10 cellular contexts compared by ENCODE assay signal in genomic region chr11:279040-279965, GRCh38. TPM values are rescaled to one million over a fixed set of nuclear protein-coding genes. Genes with fewer than 3 reads are reported as not detected.
DNase-seq lines count a peak whose midpoint lies in the region; ATAC-seq and TF ChIP-seq lines count a peak whose summit lies in the region.
"Had no signal": no experiment of that assay in that cellular context is flagged by ENCODE, and none has a peak within 500 bp of the region (broad histone marks: within the 10 kb centered on the region; RNA-seq: fewer than 3 reads in every experiment).

No MANE protein-coding gene starts in this region.

- H3K4me1 ChIP-seq in right lobe of liver (peaks cover 0 to 14% (median 7%) of the 10 kb centered on the region in 4 donors), testis (peaks cover 12% of the 10 kb centered on the region)

- H3K4me3 ChIP-seq in right lobe of liver (peak overlapping the region; percentile 41 to 62 (median 52)), testis (peak overlapping the region; percentile 26 to 41)

- TF ChIP-seq POLR2A in right lobe of liver (IDR thresholded peaks at IDR 0.05) (no peak), testis (IDR thresholded peaks at IDR 0.05) (no peak)

- H3K9me3 Mint-ChIP-seq in activated CD4-positive, alpha-beta T cell treated with anti-CD3 and anti-CD28 coated beads for 36 hours (ENCODE audit: low read depth): peaks cover 10% of the 10 kb centered on the region
- peaks cover 11% of the 10 kb centered on the region for H3K9me3 Mint-ChIP-seq in activated T-helper 2 cell treated with anti-CD3 and anti-CD28 coated beads, Interferon-gamma antibody, Interleukin-2, Interleukin-4, amounts not matched to agents 10 μg/mL and 5 μg/mL and 100 μg/mL, durations not matched to agents 14 hours and 24 hours and 36 hours

- H3K27me3 Mint-ChIP-seq in activated CD4-positive, alpha-beta T cell treated with anti-CD3 and anti-CD28 coated beads for 36 hours: peaks cover 21% of the 10 kb centered on the region
- peaks cover 55% of the 10 kb centered on the region for H3K27me3 Mint-ChIP-seq in activated T-helper 2 cell treated with anti-CD3 and anti-CD28 coated beads, Interferon-gamma antibody, Interleukin-2, Interleukin-4, amounts not matched to agents 10 μg/mL and 5 μg/mL and 100 μg/mL, durations not matched to agents 14 hours and 24 hours and 36 hours (ENCODE audit: low read depth)

- peak overlapping the region in 2 of 3 donors; percentile 43 to 73 for H3K27ac ChIP-seq in right lobe of liver
- no peak overlapping the region for H3K27ac ChIP-seq in testis
- H3K27ac ChIP-seq: gastrocnemius medialis had no signal

- H3K4me1 Mint-ChIP-seq in activated CD4-positive, alpha-beta T cell treated with anti-CD3 and anti-CD28 coated beads for 36 hours: peaks cover 44% of the 10 kb centered on the region
- H3K4me1 Mint-ChIP-seq in activated T-helper 2 cell treated with anti-CD3 and anti-CD28 coated beads, Interferon-gamma antibody, Interleukin-2, Interleukin-4, amounts not matched to agents 10 μg/mL and 5 μg/mL and 100 μg/mL, durations not matched to agents 14 hours and 24 hours and 36 hours (ENCODE audit: low read depth): peaks cover 37% of the 10 kb centered on the region

- peaks cover 7% of the 10 kb centered on the region for H3K36me3 Mint-ChIP-seq in activated CD4-positive, alpha-beta T cell treated with anti-CD3 and anti-CD28 coated beads for 36 hours (ENCODE audit: low read depth)
- peaks cover 24% of the 10 kb centered on the region for H3K36me3 Mint-ChIP-seq in activated T-helper 2 cell treated with anti-CD3 and anti-CD28 coated beads, Interferon-gamma antibody, Interleukin-2, Interleukin-4, amounts not matched to agents 10 μg/mL and 5 μg/mL and 100 μg/mL, durations not matched to agents 14 hours and 24 hours and 36 hours (ENCODE audit: low read depth)

- no peak for ATAC-seq in activated CD4-positive, alpha-beta T cell treated with anti-CD3 and anti-CD28 coated beads for 36 hours
- ATAC-seq in right lobe of liver (peak; percentile 21 to 37 (median 27)), GM18868 (IDR thresholded peaks at IDR 0.05; ENCODE audit: unreplicated experiment) (no peak), HG03342 (IDR thresholded peaks at IDR 0.05; ENCODE audit: unreplicated experiment) (no peak)
- ATAC-seq: gastrocnemius medialis had no signal

- peak overlapping the region; percentile 68 for H3K4me3 Mint-ChIP-seq in activated CD4-positive, alpha-beta T cell treated with anti-CD3 and anti-CD28 coated beads for 36 hours
- peak overlapping the region; percentile 79 for H3K4me3 Mint-ChIP-seq in activated T-helper 2 cell treated with anti-CD3 and anti-CD28 coated beads, Interferon-gamma antibody, Interleukin-2, Interleukin-4, amounts not matched to agents 10 μg/mL and 5 μg/mL and 100 μg/mL, durations not matched to agents 14 hours and 24 hours and 36 hours (ENCODE audit: low read depth)

- WGBS in right lobe of liver (ENCODE audit: insufficient coverage, low coverage, low lambda C conversion rate, missing lambda C conversion rate): 4% methylated on average over 4 of the region's 97 CpGs
- WGBS in testis, 2 donors: 10 to 15% methylated on average over 6 to 71 of the region's 97 CpGs

- intact Hi-C loops in activated CD4-positive, alpha-beta T cell treated with anti-CD3 and anti-CD28 coated beads for 36 hours (cut with DNase I, micrococcal nuclease): no loop called here
- intact Hi-C loops in activated T-helper 2 cell treated with anti-CD3 and anti-CD28 coated beads, Interferon-gamma antibody, Interleukin-2, Interleukin-4, amounts not matched to agents 10 μg/mL and 5 μg/mL and 100 μg/mL, durations not matched to agents 14 hours and 24 hours and 36 hours (cut with micrococcal nuclease): no loop called here
- intact Hi-C loops in right lobe of liver (cut with DNase I) (no loop called here), testis (cut with DNase I; ENCODE audit: low total_unique reads) (no loop called here)

- H3K27me3 ChIP-seq in right lobe of liver (no peaks in the 10 kb centered on the region), testis (no peaks in the 10 kb centered on the region)

- CTCF ChIA-PET in activated CD4-positive, alpha-beta T cell treated with anti-CD3 and anti-CD28 coated beads for 36 hours (lab: Charles Lee): interaction anchor here (0.7 to 4.0 kb wide), 6 partner anchors 16 to 80 kb away, joined by 3 to 32 read pairs (median 4); no protein-coding TSS in a partner anchor

- H3K36me3 ChIP-seq in right lobe of liver (no peaks in the 10 kb centered on the region), testis (ENCODE audit: low read depth, missing control alignments) (no peaks in the 10 kb centered on the region)
- H3K36me3 ChIP-seq: gastrocnemius medialis had no signal

- no peaks in the 10 kb centered on the region for H3K9me3 ChIP-seq in right lobe of liver
- H3K9me3 ChIP-seq in testis: no peaks in the 10 kb centered on the region
- H3K9me3 ChIP-seq: gastrocnemius medialis had no signal

- DNase-seq in activated CD4-positive, alpha-beta T cell treated with anti-CD3 and anti-CD28 coated beads for 36 hours: no peak
- no peak for DNase-seq in activated CD4-positive, alpha-beta T cell treated with anti-CD3 and anti-CD28 coated beads, Interleukin-2, amount 50 U/mL, for 4 hours
- DNase-seq in activated T-helper 2 cell treated with anti-CD3 and anti-CD28 coated beads, Interferon-gamma antibody, Interleukin-2, Interleukin-4, amounts not matched to agents 10 μg/mL and 5 μg/mL and 100 μg/mL, durations not matched to agents 14 hours and 24 hours and 36 hours (ENCODE audit: low spot score): no peak
- DNase-seq in right lobe of liver (peak; percentile 37 to 60 (median 54)), testis (no peak), GOT3 (lab: John Stamatoyannopoulos, UW) (no peak)
- DNase-seq: gastrocnemius medialis had no signal

- H3K27ac Mint-ChIP-seq in activated CD4-positive, alpha-beta T cell treated with anti-CD3 and anti-CD28 coated beads for 36 hours: no peak overlapping the region
- H3K27ac Mint-ChIP-seq in activated T-helper 2 cell treated with anti-CD3 and anti-CD28 coated beads, Interferon-gamma antibody, Interleukin-2, Interleukin-4, amounts not matched to agents 10 μg/mL and 5 μg/mL and 100 μg/mL, durations not matched to agents 14 hours and 24 hours and 36 hours: no peak overlapping the region

- POLR2A ChIA-PET in activated CD4-positive, alpha-beta T cell treated with anti-CD3 and anti-CD28 coated beads for 36 hours (lab: Charles Lee): interaction anchor here (1.6 kb wide), 1 partner anchor 72 kb away, joined by 4 read pairs; the partner anchor contains the start of genes BET1L and RIC8A

- no peak for TF ChIP-seq CTCF in right lobe of liver (IDR thresholded peaks at IDR 0.05)
- no peak for TF ChIP-seq CTCF in testis (IDR thresholded peaks at IDR 0.05)

RNA-seq across cellular contexts. Expression of gene NLRP6, which starts 1.1 kb away (rescaled TPM):
- under 1 TPM; 0.32 to 0.57 TPM for total RNA-seq in activated CD4-positive, alpha-beta T cell treated with anti-CD3 and anti-CD28 coated beads for 36 hours
- 0.97 and 1.1 TPM in 2 replicates for total RNA-seq in activated T-helper 2 cell treated with anti-CD3 and anti-CD28 coated beads, Interferon-gamma antibody, Interleukin-2, Interleukin-4, amounts not matched to agents 10 μg/mL and 5 μg/mL and 100 μg/mL, durations not matched to agents 14 hours and 24 hours and 36 hours
- total RNA-seq in right lobe of liver (1 to 10 TPM in 4 of 6 experiments, under 1 TPM in 2; 0.22 to 6.2 (median 1.6) TPM), testis (1 to 10 TPM in 1 of 2 donors, under 1 TPM in 1; 0.31 to 2.4 TPM)
- polyA plus RNA-seq in testis (ENCODE audit: insufficient read depth, low read depth, low replicate concordance): 0.26 TPM
- total RNA-seq: H4 had no signal

RNA-seq across cellular contexts. Expression of gene PGGHG, which starts 9.6 kb away (rescaled TPM):
- 10 to 100 TPM; 73.4 to 82.3 TPM for total RNA-seq in activated CD4-positive, alpha-beta T cell treated with anti-CD3 and anti-CD28 coated beads for 36 hours
- total RNA-seq in activated T-helper 2 cell treated with anti-CD3 and anti-CD28 coated beads, Interferon-gamma antibody, Interleukin-2, Interleukin-4, amounts not matched to agents 10 μg/mL and 5 μg/mL and 100 μg/mL, durations not matched to agents 14 hours and 24 hours and 36 hours: 62.0 and 62.8 TPM in 2 replicates
- 100 to 1,000 TPM in 1 of 6 experiments, 10 to 100 TPM in 4, 1 to 10 TPM in 1; 7.7 to 110 (median 13.8) TPM for total RNA-seq in right lobe of liver
- total RNA-seq in testis: 10 to 100 TPM; 26.5 to 32.5 TPM
- 8.2 TPM for polyA plus RNA-seq in testis (ENCODE audit: insufficient read depth, low read depth, low replicate concordance)

RNA-seq across cellular contexts. Expression of gene IFITM5, which starts 20.0 kb away (rescaled TPM):
- total RNA-seq in activated CD4-positive, alpha-beta T cell treated with anti-CD3 and anti-CD28 coated beads for 36 hours: not detected
- total RNA-seq in activated T-helper 2 cell treated with anti-CD3 and anti-CD28 coated beads, Interferon-gamma antibody, Interleukin-2, Interleukin-4, amounts not matched to agents 10 μg/mL and 5 μg/mL and 100 μg/mL, durations not matched to agents 14 hours and 24 hours and 36 hours: not detected in 2 replicates
- total RNA-seq in right lobe of liver (not detected), testis (not detected)
- polyA plus RNA-seq in testis (ENCODE audit: insufficient read depth, low read depth, low replicate concordance): not detected
- total RNA-seq: gastrocnemius medialis, H4 had no signal

RNA-seq across cellular contexts. Expression of gene IFITM2, which starts 28.3 kb away (rescaled TPM):
- 100 to 1,000 TPM; 451 to 474 TPM for total RNA-seq in activated CD4-positive, alpha-beta T cell treated with anti-CD3 and anti-CD28 coated beads for 36 hours
- 680 and 689 TPM in 2 replicates for total RNA-seq in activated T-helper 2 cell treated with anti-CD3 and anti-CD28 coated beads, Interferon-gamma antibody, Interleukin-2, Interleukin-4, amounts not matched to agents 10 μg/mL and 5 μg/mL and 100 μg/mL, durations not matched to agents 14 hours and 24 hours and 36 hours
- total RNA-seq in right lobe of liver: 100 to 1,000 TPM; 157 to 624 (median 390) TPM
- 100 to 1,000 TPM; 119 to 169 TPM for total RNA-seq in testis
- 283 TPM for polyA plus RNA-seq in testis (ENCODE audit: insufficient read depth, low read depth, low replicate concordance)

RNA-seq across cellular contexts. Expression of gene IFITM1, which starts 34.5 kb away (rescaled TPM):
- total RNA-seq in activated CD4-positive, alpha-beta T cell treated with anti-CD3 and anti-CD28 coated beads for 36 hours: 100 to 1,000 TPM; 248 to 285 TPM
- 256 and 260 TPM in 2 replicates for total RNA-seq in activated T-helper 2 cell treated with anti-CD3 and anti-CD28 coated beads, Interferon-gamma antibody, Interleukin-2, Interleukin-4, amounts not matched to agents 10 μg/mL and 5 μg/mL and 100 μg/mL, durations not matched to agents 14 hours and 24 hours and 36 hours
- total RNA-seq in right lobe of liver (100 to 1,000 TPM in 2 of 6 experiments, 10 to 100 TPM in 4; 15.7 to 159 (median 72.5) TPM), testis (10 to 100 TPM; 63.1 to 93.3 TPM)
- polyA plus RNA-seq in testis (ENCODE audit: insufficient read depth, low read depth, low replicate concordance): 146 TPM

Comparison
In these comparisons a context has a peak if more than half of its experiments do, and no peak if none do; other contexts are left out.
1. ATAC-seq: peak in right lobe of liver (4 of 4); none in activated CD4-positive, alpha-beta T cell treated with anti-CD3 and anti-CD28 coated beads for 36 hours (single experiment), GM18868 (single experiment) and HG03342 (single experiment).
2. DNase-seq: peak in right lobe of liver (3 of 3); none in activated CD4-positive, alpha-beta T cell treated with anti-CD3 and anti-CD28 coated beads for 36 hours (single experiment), activated CD4-positive, alpha-beta T cell treated with anti-CD3 and anti-CD28 coated beads, Interleukin-2, amount 50 U/mL, for 4 hours (0 of 2), activated T-helper 2 cell treated with anti-CD3 and anti-CD28 coated beads, Interferon-gamma antibody, Interleukin-2, Interleukin-4, amounts not matched to agents 10 μg/mL and 5 μg/mL and 100 μg/mL, durations not matched to agents 14 hours and 24 hours and 36 hours (single experiment), testis (single experiment) and GOT3 (single experiment).
3. H3K27ac ChIP-seq: peak in right lobe of liver (2 of 3); none in testis (0 of 2).